8 cellular contexts compared by ENCODE assay signal in the genomic region with DNA sequence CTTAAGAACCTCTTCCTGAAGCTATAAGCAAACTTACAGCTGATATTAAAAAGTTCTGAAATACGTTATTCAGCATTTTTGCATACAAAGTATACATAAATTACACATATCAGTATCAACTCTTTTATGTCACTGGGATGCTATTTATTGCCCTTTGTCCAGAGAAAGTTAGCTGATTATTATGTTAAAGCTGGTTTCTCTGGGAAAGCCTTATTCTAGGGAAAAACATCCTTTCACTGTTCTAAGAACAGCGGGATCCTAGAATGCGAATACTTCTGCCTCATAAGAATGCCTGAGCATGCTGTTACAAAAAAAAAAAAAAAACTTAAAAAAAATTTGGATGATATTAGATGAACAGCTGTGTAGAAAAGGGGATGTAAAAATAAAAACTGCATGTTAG.
"Had no signal": no experiment of that assay in that cellular context is flagged by ENCODE, and none has a peak within 500 bp of the region (broad histone marks: within the 10 kb centered on the region; RNA-seq: fewer than 3 reads in every experiment).

No MANE protein-coding gene starts in this region.

- H3K27me3 Mint-ChIP-seq: IgD-negative memory B cell had no signal

- H3K27ac Mint-ChIP-seq: HFFc6, IgD-negative memory B cell had no signal

- ATAC-seq: HepG2 had no signal

- H3K9ac ChIP-seq: GM23248, KMS-11 had no signal

- DNase-seq: GM23248, H9, HCEC 1CT, HFFc6, KBM-7 had no signal

- H3K27ac ChIP-seq: GM23248, KMS-11 had no signal

- H3K4me3 ChIP-seq: GM23248 had no signal

- H3K4me1 Mint-ChIP-seq: IgD-negative memory B cell had no signal

- H3K4me3 Mint-ChIP-seq: H9, HFFc6, IgD-negative memory B cell had no signal

- H3K9me3 Mint-ChIP-seq: H9, HFFc6 had no signal
